Comparison of ENCODE assay signal across 9 cellular contexts in the genomic region with DNA sequence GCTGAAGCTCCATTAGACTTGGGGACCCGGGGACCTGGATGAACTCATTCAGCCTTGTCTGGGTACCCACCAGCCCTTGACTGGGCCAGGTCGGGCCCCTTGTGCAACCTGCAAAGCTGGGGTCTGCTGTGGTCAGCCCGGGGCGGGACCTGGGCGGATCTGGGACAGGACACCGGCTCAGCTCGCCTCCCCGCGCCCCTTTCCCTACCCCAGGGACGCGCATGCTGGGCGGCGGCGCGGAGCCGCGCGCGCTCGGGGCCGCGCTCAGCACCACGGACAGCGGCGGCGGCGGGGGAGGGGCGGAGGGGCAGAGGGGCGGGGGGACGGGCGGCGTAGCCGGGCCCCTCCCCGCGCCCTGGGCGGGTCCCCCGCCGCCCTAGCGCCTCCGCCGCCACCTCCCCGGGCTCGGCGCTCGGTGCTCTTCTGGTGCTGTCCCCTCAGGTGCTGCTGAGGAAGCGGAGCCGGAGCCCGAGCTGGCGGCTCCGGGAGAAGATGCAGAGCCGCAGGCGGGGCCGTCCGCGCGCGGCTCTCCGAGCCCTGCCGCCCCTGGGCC. TPM values are rescaled to one million over a fixed set of nuclear protein-coding genes. Genes with fewer than 3 reads are reported as not detected.
DNase-seq lines count a peak whose midpoint lies in the region; ATAC-seq and TF ChIP-seq lines count a peak whose summit lies in the region.
"Had no signal": no experiment of that assay in that cellular context is flagged by ENCODE, and none has a peak within 500 bp of the region (broad histone marks: within the 10 kb centered on the region; RNA-seq: fewer than 3 reads in every experiment).

No MANE protein-coding gene starts in this region.

- H3K36me3 ChIP-seq in BJ (ENCODE audit: control insufficient read depth, insufficient read depth, low read length) = peaks cover 5% of the 10 kb centered on the region
- no peaks in the 10 kb centered on the region for H3K36me3 ChIP-seq in ectodermal cell (ENCODE audit: control insufficient read depth, insufficient read depth, low read length)
- peaks cover 0 to 10% of the 10 kb centered on the region in 2 experiments for H3K36me3 ChIP-seq in mesenchymal stem cell (ENCODE audit: control insufficient read depth in 1 of 2, insufficient read depth in 2 of 2, low read depth in 1 of 2, low read length in 2 of 2)
- peaks cover 0 to 96% (median 54%) of the 10 kb centered on the region in 6 donors for H3K36me3 ChIP-seq in spleen

- intact Hi-C loops in spleen (cut with DNase I; ENCODE audit: low total_unique reads) = no loop called here

- no peak overlapping the region for H2AK5ac ChIP-seq in mesenchymal stem cell (ENCODE audit: low read length, severe bottlenecking)

- no peak overlapping the region for H2AFZ ChIP-seq in mesenchymal stem cell (ENCODE audit: low read depth, low read length)

- CTCF ChIA-PET in BJ (lab: Yijun Ruan, JAX) = interaction anchor here (0.9 to 15.6 kb wide), 5 partner anchors 12 to 164 kb away, joined by 3 to 181 read pairs (median 10); a partner anchor contains a TSS

- H4K91ac ChIP-seq in mesenchymal stem cell (ENCODE audit: low read length) = no peak overlapping the region

- peaks cover 28% of the 10 kb centered on the region for H3K27me3 ChIP-seq in BJ (ENCODE audit: control insufficient read depth, insufficient read depth, low read length)
- H3K27me3 ChIP-seq in ectodermal cell (ENCODE audit: control insufficient read depth, insufficient read depth, low read length, poor library complexity, severe bottlenecking) = peaks cover 32% of the 10 kb centered on the region
- H3K27me3 ChIP-seq in mesenchymal stem cell (ENCODE audit: control insufficient read depth in 1 of 2, insufficient read depth in 1 of 2, low read length in 2 of 2) = peaks cover 43 to 60% of the 10 kb centered on the region in 2 experiments
- H3K27me3 ChIP-seq in spleen (replicated peaks in 1 of 7) = peaks cover 0 to 74% (median 11%) of the 10 kb centered on the region in 7 donors

- no peak overlapping the region for H4K8ac ChIP-seq in mesenchymal stem cell (ENCODE audit: low read length)

- no peak overlapping the region for H3K18ac ChIP-seq in mesenchymal stem cell (ENCODE audit: low read depth in 1 of 2, low read length in 2 of 2)

- H3K23ac ChIP-seq in mesenchymal stem cell (ENCODE audit: low read length in 2 of 2) = no peak overlapping the region

- no peak overlapping the region for H3K27ac ChIP-seq in ectodermal cell (ENCODE audit: insufficient read depth, low read depth, low read length, poor library complexity, severe bottlenecking)
- H3K27ac ChIP-seq in mesenchymal stem cell (ENCODE audit: low read length, poor library complexity, severe bottlenecking) = no peak overlapping the region
- no peak overlapping the region for H3K27ac ChIP-seq in spleen

- TF ChIP-seq CTCF in BJ (IDR thresholded peaks at IDR 0.05; ENCODE audit: insufficient read depth, low read depth, low read length) = no peak
- TF ChIP-seq CTCF in spleen (IDR thresholded peaks at IDR 0.05 in 8 of 11, conservative IDR thresholded peaks at IDR 0.05 in 3 of 11) = no peak

- no peak overlapping the region for H2BK120ac ChIP-seq in mesenchymal stem cell (ENCODE audit: low read depth, low read length)

- H3K4me1 ChIP-seq in ectodermal cell (ENCODE audit: control insufficient read depth, insufficient read depth, low read length) (no peaks in the 10 kb centered on the region), mesenchymal stem cell (ENCODE audit: control insufficient read depth, insufficient read depth, low read depth, low read length) (peaks cover 12% of the 10 kb centered on the region), spleen (peaks cover 0 to 38% (median 2%) of the 10 kb centered on the region in 6 donors)

- TF ChIP-seq POLR2A in spleen (IDR thresholded peaks at IDR 0.05) = no peak

- DNase-seq in BJ (ENCODE audit: low read depth) = no peak
- peak; percentile 58 for DNase-seq in LoVo (ENCODE audit: low spot score)
- no peak for DNase-seq in mesenchymal stem cell
- no peak for DNase-seq in spleen
- DNase-seq in T1000 (lab: John Stamatoyannopoulos, UW) = no peak
- DNase-seq in occipital lobe (lab: John Stamatoyannopoulos, UW) = no peak
- DNase-seq: Karpas-422 had no signal

- POLR2A ChIA-PET in BJ (lab: Charles Lee) = no interaction called here

- ATAC-seq in HG03342 (IDR thresholded peaks at IDR 0.05; ENCODE audit: unreplicated experiment) = no peak

- no peak overlapping the region for H3K9ac ChIP-seq in mesenchymal stem cell (ENCODE audit: low read length)

- H2BK5ac ChIP-seq in mesenchymal stem cell (ENCODE audit: low read depth, low read length, poor library complexity, severe bottlenecking) = no peak overlapping the region

- H3K4ac ChIP-seq in mesenchymal stem cell (ENCODE audit: low read depth in 1 of 2, low read length in 2 of 2) = no peak overlapping the region

- H3K4me2 ChIP-seq in mesenchymal stem cell (ENCODE audit: low read length, poor library complexity, severe bottlenecking) = peak overlapping the region; percentile 85

- no peak overlapping the region for H2BK12ac ChIP-seq in mesenchymal stem cell (ENCODE audit: low read length in 2 of 2)

- no peak overlapping the region for H2BK15ac ChIP-seq in mesenchymal stem cell (ENCODE audit: low read depth, poor library complexity, severe bottlenecking)

- H3K9me3 ChIP-seq in ectodermal cell (ENCODE audit: control insufficient read depth, low read length) (no peaks in the 10 kb centered on the region), mesenchymal stem cell (ENCODE audit: control insufficient read depth, low read length) (no peaks in the 10 kb centered on the region), spleen (no peaks in the 10 kb centered on the region)

- WGBS in ectodermal cell, 2 experiments = 3% methylated on average over 59 of the region's 59 CpGs
- WGBS in mesenchymal stem cell = 14% methylated on average over 7 of the region's 59 CpGs
- WGBS in spleen, 5 donors = 36 to 72% (median 61%) methylated on average over 25 to 59 of the region's 59 CpGs

- H3K4me3 ChIP-seq in BJ (ENCODE audit: low read depth, low read length) (peak overlapping the region; percentile 24), ectodermal cell (ENCODE audit: insufficient read depth, low read depth, low read length) (peak overlapping the region; percentile 30), mesenchymal stem cell (ENCODE audit: insufficient read depth in 1 of 2, low read depth in 1 of 2, low read length in 2 of 2) (peak overlapping the region; percentile 31 to 77), spleen (peak overlapping the region in 4 of 8 donors; percentile 19 to 46 (median 26))

- H3K79me1 ChIP-seq in mesenchymal stem cell (replicated peaks; ENCODE audit: low read length, poor library complexity, severe bottlenecking) = no peaks in the 10 kb centered on the region

- no peak overlapping the region for H3K14ac ChIP-seq in mesenchymal stem cell (ENCODE audit: low read length in 2 of 2)

RNA-seq across cellular contexts. Expression of a gene that starts 7.4 kb away (rescaled TPM):
- polyA plus RNA-seq in BJ (2011; rRNA removed) (14.1 and 29.5 TPM in 2 replicates), spleen (10 to 100 TPM; 16.9 to 25.2 (median 18.1) TPM)
- 14.4 and 17.2 TPM in 2 replicates for polyA minus RNA-seq in BJ (2011; rRNA and poly(A)+ RNA removed)
- polyA plus RNA-seq in ectodermal cell (2013, experiment 1 of 4) = 34.8 TPM
- 30.5 TPM for polyA plus RNA-seq in ectodermal cell (2013, experiment 2 of 4)
- 33.8 TPM for polyA plus RNA-seq in ectodermal cell (2013, experiment 3 of 4)
- polyA plus RNA-seq in ectodermal cell (2013, experiment 4 of 4) = 33.5 TPM
- 13.6 TPM for polyA plus RNA-seq in mesenchymal stem cell (2013, experiment 1 of 2)
- 13.9 TPM for polyA plus RNA-seq in mesenchymal stem cell (2013, experiment 2 of 2)
- total RNA-seq in spleen (10 to 100 TPM; 18.1 to 31.7 (median 24.4) TPM), occipital lobe (17.6 TPM)

RNA-seq across cellular contexts. Expression of a gene that starts 7.7 kb away (rescaled TPM):
- polyA plus RNA-seq in BJ (2011; rRNA removed) (0.18 and 0.23 TPM in 2 replicates), spleen (10 to 100 TPM; 48.1 to 92.3 (median 80.1) TPM)
- 0.19 and 0.93 TPM in 2 replicates for polyA minus RNA-seq in BJ (2011; rRNA and poly(A)+ RNA removed)
- 9.5 TPM for polyA plus RNA-seq in ectodermal cell (2013, experiment 1 of 4)
- polyA plus RNA-seq in ectodermal cell (2013, experiment 2 of 4) = 12.7 TPM
- 10.7 TPM for polyA plus RNA-seq in ectodermal cell (2013, experiment 3 of 4)
- 9.5 TPM for polyA plus RNA-seq in ectodermal cell (2013, experiment 4 of 4)
- 0.48 TPM for polyA plus RNA-seq in mesenchymal stem cell (2013, experiment 1 of 2)
- polyA plus RNA-seq in mesenchymal stem cell (2013, experiment 2 of 2) = 0.48 TPM
- total RNA-seq in spleen (10 to 100 TPM; 30.0 to 66.7 (median 50.6) TPM), occipital lobe (3.1 TPM)

RNA-seq across cellular contexts. Expression of a gene that starts 8.1 kb away (rescaled TPM):
- 0.86 and 0.88 TPM in 2 replicates for polyA plus RNA-seq in BJ (2011; rRNA removed)
- 0.21 TPM in 1 of 2 replicates, not detected in the other for polyA minus RNA-seq in BJ (2011; rRNA and poly(A)+ RNA removed)
- 4.6 TPM for polyA plus RNA-seq in ectodermal cell (2013, experiment 1 of 4)
- 5.0 TPM for polyA plus RNA-seq in ectodermal cell (2013, experiment 2 of 4)
- 4.7 TPM for polyA plus RNA-seq in ectodermal cell (2013, experiment 3 of 4)
- polyA plus RNA-seq in ectodermal cell (2013, experiment 4 of 4) = 5.8 TPM
- polyA plus RNA-seq in mesenchymal stem cell (2013, experiment 1 of 2) = 0.28 TPM
- 0.32 TPM for polyA plus RNA-seq in mesenchymal stem cell (2013, experiment 2 of 2)
- total RNA-seq in spleen = 10 to 100 TPM in 1 of 7 donors, 1 to 10 TPM in 6; 3.3 to 13.8 (median 5.5) TPM
- polyA plus RNA-seq in spleen = 10 to 100 TPM in 1 of 3 donors, 1 to 10 TPM in 2; 5.4 to 10.2 (median 8.2) TPM
- total RNA-seq in occipital lobe = 8.3 TPM

RNA-seq across cellular contexts. Expression of a gene that starts 13.9 kb away (rescaled TPM):
- polyA plus RNA-seq in BJ (2011; rRNA removed) = 7.6 and 10.9 TPM in 2 replicates
- 1.7 and 2.7 TPM in 2 replicates for polyA minus RNA-seq in BJ (2011; rRNA and poly(A)+ RNA removed)
- polyA plus RNA-seq in ectodermal cell (2013, experiment 1 of 4) = 23.2 TPM
- 28.1 TPM for polyA plus RNA-seq in ectodermal cell (2013, experiment 2 of 4)
- 22.2 TPM for polyA plus RNA-seq in ectodermal cell (2013, experiment 3 of 4)
- polyA plus RNA-seq in ectodermal cell (2013, experiment 4 of 4) = 27.6 TPM
- polyA plus RNA-seq in mesenchymal stem cell (2013, experiment 1 of 2) = 7.9 TPM
- polyA plus RNA-seq in mesenchymal stem cell (2013, experiment 2 of 2) = 9.0 TPM
- 10 to 100 TPM in 5 of 7 donors, 1 to 10 TPM in 2; 9.2 to 18.4 (median 11.4) TPM for total RNA-seq in spleen
- polyA plus RNA-seq in spleen = 10 to 100 TPM; 13.0 to 21.6 (median 18.7) TPM
- 6.2 TPM for total RNA-seq in occipital lobe

RNA-seq across cellular contexts. Expression of a gene that starts 14.0 kb away (rescaled TPM):
- polyA plus RNA-seq in BJ (2011; rRNA removed) = 0.87 and 1.5 TPM in 2 replicates
- 0.43 TPM in 1 of 2 replicates, not detected in the other for polyA minus RNA-seq in BJ (2011; rRNA and poly(A)+ RNA removed)
- 4.5 TPM for polyA plus RNA-seq in ectodermal cell (2013, experiment 1 of 4)
- 3.8 TPM for polyA plus RNA-seq in ectodermal cell (2013, experiment 2 of 4)
- polyA plus RNA-seq in ectodermal cell (2013, experiment 3 of 4) = 4.1 TPM
- 4.5 TPM for polyA plus RNA-seq in ectodermal cell (2013, experiment 4 of 4)
- polyA plus RNA-seq in mesenchymal stem cell (2013, experiment 1 of 2) = 2.3 TPM
- polyA plus RNA-seq in mesenchymal stem cell (2013, experiment 2 of 2) = 1.8 TPM
- total RNA-seq in spleen = 10 to 100 TPM in 2 of 7 donors, 1 to 10 TPM in 5; 5.2 to 17.3 (median 7.9) TPM
- polyA plus RNA-seq in spleen = 10 to 100 TPM in 2 of 3 donors, 1 to 10 TPM in 1; 8.9 to 11.1 (median 11.0) TPM
- total RNA-seq in occipital lobe = 3.1 TPM
